19 cellular contexts compared by ENCODE assay signal in genomic region chr3:185717627-185718330, GRCh38.
DNase-seq lines count a peak whose midpoint lies in the region; ATAC-seq, FAIRE-seq and TF ChIP-seq lines count a peak whose summit lies in the region.
"Had no signal": no experiment of that assay in that cellular context is flagged by ENCODE, and none has a peak within 500 bp of the region (broad histone marks: within the 10 kb centered on the region; RNA-seq: fewer than 3 reads in every experiment).

No MANE protein-coding gene starts in this region.

- H3K23me2 ChIP-seq in H9 (ENCODE audit: insufficient read length, low read depth, low read length, poor library complexity, severe bottlenecking), result no peaks in the 10 kb centered on the region

- no peak overlapping the region for H2BK120ac ChIP-seq in H9 (ENCODE audit: low read depth, low read length, poor library complexity, severe bottlenecking)

- H4K91ac ChIP-seq in H9 (ENCODE audit: insufficient read length, low read depth, low read length), result no peak overlapping the region

- no peaks in the 10 kb centered on the region for H3K9me3 Mint-ChIP-seq in H9
- H3K9me3 Mint-ChIP-seq: activated T-helper 1 cell treated with anti-CD3 and anti-CD28 coated beads, Interleukin-12 subunit alpha, Interleukin-12 subunit beta, Interleukin-2, Interleukin-4 antibody, amounts not matched to agents 30 ng/mL and 10 ng/mL and 1 ng/mL, durations not matched to agents 14 hours and 24 hours and 36 hours; stimulated activated memory B cell treated with anti-CD40 and anti-IgM and Interleukin-4, amounts not matched to agents 10 μg/mL and 1 μg/mL and 100 μg/mL, for 72 hours had no signal

- no peak for DNase-seq in H9
- DNase-seq in amniotic epithelial cell (ENCODE audit: low read depth), result peak; percentile 37
- peak; percentile 33 to 56 for DNase-seq in fibroblast of lung (ENCODE audit: low read depth in 2 of 2)
- no peak for DNase-seq in retinal pigment epithelial cell (ENCODE audit: low read depth)
- no peak for DNase-seq in kidney
- no peak for DNase-seq in NCI-H226
- DNase-seq: activated CD4-positive, alpha-beta T cell treated with anti-CD3 and anti-CD28 coated beads, Interleukin-2, amount 50 U/mL, for 1 hour; effector CD4-positive, alpha-beta T cell; head of caudate nucleus; NCI-H187 treated with DMSO at 0.1 percent for 48 hours; NCI-H526; retina; stimulated activated CD4-positive, alpha-beta T cell treated with anti-CD3 and anti-CD28 coated beads, Interleukin-4, amount 100 ng/mL, for 4 hours had no signal

- H3K4me3 Mint-ChIP-seq in H9, result no peak overlapping the region
- H3K4me3 Mint-ChIP-seq: activated T-helper 1 cell treated with anti-CD3 and anti-CD28 coated beads, Interleukin-12 subunit alpha, Interleukin-12 subunit beta, Interleukin-2, Interleukin-4 antibody, amounts not matched to agents 30 ng/mL and 10 ng/mL and 1 ng/mL, durations not matched to agents 14 hours and 24 hours and 36 hours; stimulated activated memory B cell treated with anti-CD40 and anti-IgM and Interleukin-4, amounts not matched to agents 10 μg/mL and 1 μg/mL and 100 μg/mL, for 72 hours had no signal

- peaks cover 4% of the 10 kb centered on the region for H3K79me1 ChIP-seq in H9 (ENCODE audit: insufficient read depth, low read depth, low read length, poor library complexity, severe bottlenecking)

- no peak overlapping the region for H3K4me2 ChIP-seq in H9 (ENCODE audit: insufficient read depth, insufficient read length, low read length)
- peak overlapping the region; percentile 21 for H3K4me2 ChIP-seq in fibroblast of lung (ENCODE audit: extremely low read depth, insufficient read depth, low read length)

- H3K36me3 ChIP-seq in fibroblast of lung (ENCODE audit: control insufficient read depth, insufficient read depth, low read length) (no peaks in the 10 kb centered on the region), kidney (ENCODE audit: control insufficient read depth in 1 of 2, insufficient read depth in 2 of 2, low read length in 2 of 2) (no peaks in the 10 kb centered on the region)

- no peak overlapping the region for H3T11ph ChIP-seq in H9 (ENCODE audit: low read length)

- no peak overlapping the region for H2BK12ac ChIP-seq in H9 (ENCODE audit: insufficient read length, low read depth, low read length)

- H3K4me1 Mint-ChIP-seq in H9, result peaks cover 64 to 65% of the 10 kb centered on the region in 2 experiments
- H3K4me1 Mint-ChIP-seq: stimulated activated memory B cell treated with anti-CD40 and anti-IgM and Interleukin-4, amounts not matched to agents 10 μg/mL and 1 μg/mL and 100 μg/mL, for 72 hours had no signal

- H3K4ac ChIP-seq in H9 (ENCODE audit: low read depth, low read length), result no peak overlapping the region

- H2BK20ac ChIP-seq in H9 (ENCODE audit: low read depth, low read length, poor library complexity, severe bottlenecking), result no peak overlapping the region

- intact Hi-C loops in kidney (cut with DNase I), result no loop called here

- H3K27ac Mint-ChIP-seq in H9, result peak overlapping the region in 2 of 3 experiments; percentile 46 to 65; a peak in 5 of 7 replicates
- H3K27ac Mint-ChIP-seq: activated T-helper 1 cell treated with anti-CD3 and anti-CD28 coated beads, Interleukin-12 subunit alpha, Interleukin-12 subunit beta, Interleukin-2, Interleukin-4 antibody, amounts not matched to agents 30 ng/mL and 10 ng/mL and 1 ng/mL, durations not matched to agents 14 hours and 24 hours and 36 hours; stimulated activated memory B cell treated with anti-CD40 and anti-IgM and Interleukin-4, amounts not matched to agents 10 μg/mL and 1 μg/mL and 100 μg/mL, for 72 hours had no signal

- H3K9ac ChIP-seq in H9 (ENCODE audit: extremely low read depth, insufficient read length, low read length) (no peak overlapping the region), fibroblast of lung (ENCODE audit: insufficient read depth, low read length) (no peak overlapping the region), kidney (ENCODE audit: low read length in 2 of 2) (no peak overlapping the region)

- H2BK5ac ChIP-seq in H9 (ENCODE audit: insufficient read length, low read length), result no peak overlapping the region

- no peak overlapping the region for H2AFZ ChIP-seq in H9 (ENCODE audit: low read length)
- no peak overlapping the region for H2AFZ ChIP-seq in fibroblast of lung (ENCODE audit: low read length)

- no peak overlapping the region for H2AK5ac ChIP-seq in H9 (ENCODE audit: insufficient read length, low read length)

- H3K23ac ChIP-seq in H9 (ENCODE audit: insufficient read length, low read depth, low read length), result no peak overlapping the region

- no peak overlapping the region for H2BK15ac ChIP-seq in H9 (ENCODE audit: low read depth, low read length)

- H3K79me2 ChIP-seq in H9 (ENCODE audit: insufficient read depth, low read length) (peaks cover 21% of the 10 kb centered on the region; the same call in 1 of the 2 replicates), fibroblast of lung (ENCODE audit: control insufficient read depth, insufficient read depth, low read length) (peaks cover 39% of the 10 kb centered on the region)

- no CpG with 5 or more reads among the region's 9 CpGs for WGBS in H9 (ENCODE audit: extremely low coverage, insufficient read length, low lambda C conversion rate)

- no peak overlapping the region for H3K14ac ChIP-seq in H9 (ENCODE audit: insufficient read depth, low read length)

- H4K5ac ChIP-seq in H9 (ENCODE audit: insufficient read length, low read depth, low read length), result no peak overlapping the region

- H3K27me3 ChIP-seq in H9 (ENCODE audit: insufficient read depth, low read length) (no peaks in the 10 kb centered on the region), fibroblast of lung (ENCODE audit: control insufficient read depth, insufficient read depth, low read length) (no peaks in the 10 kb centered on the region)

- no peak for ATAC-seq in GM21390 (IDR thresholded peaks at IDR 0.05; ENCODE audit: unreplicated experiment)
- ATAC-seq: stimulated activated memory B cell treated with anti-CD40 and anti-IgM and Interleukin-4, amounts not matched to agents 10 μg/mL and 1 μg/mL and 100 μg/mL, for 72 hours had no signal

- H3K4me1 ChIP-seq in H9 (ENCODE audit: insufficient read depth, low read length) (peaks cover 28% of the 10 kb centered on the region), fibroblast of lung (ENCODE audit: control insufficient read depth, extremely low read depth, insufficient read depth, low read length) (peaks cover 11% of the 10 kb centered on the region), kidney (ENCODE audit: control insufficient read depth in 1 of 2, insufficient read depth in 1 of 2, low read depth in 1 of 2, low read length in 2 of 2) (peaks cover 5 to 7% of the 10 kb centered on the region in 2 donors)

- H3K56ac ChIP-seq in H9 (ENCODE audit: insufficient read length, low read depth, low read length), result no peak overlapping the region

- no peak overlapping the region for H4K8ac ChIP-seq in H9 (replicated peaks; ENCODE audit: insufficient read length, low read depth, low read length)

- H3K36me3 Mint-ChIP-seq in H9 (ENCODE audit: insufficient read depth in 1 of 3, low read depth in 3 of 3), result peaks cover 0 to 3% (median 1%) of the 10 kb centered on the region in 3 experiments; a peak in 2 of 7 replicates
- H3K36me3 Mint-ChIP-seq: stimulated activated memory B cell treated with anti-CD40 and anti-IgM and Interleukin-4, amounts not matched to agents 10 μg/mL and 1 μg/mL and 100 μg/mL, for 72 hours had no signal

- no peak for FAIRE-seq in kidney (lab: Jason Lieb, UNC)
- FAIRE-seq: G401.6, GM19239, RCC 7860 had no signal

- H3K27ac ChIP-seq in H9 (ENCODE audit: insufficient read length, low read depth, low read length) (no peak overlapping the region), fibroblast of lung (ENCODE audit: insufficient read depth, low read length) (peak overlapping the region; percentile 11), kidney (ENCODE audit: low read depth in 2 of 2, low read length in 2 of 2) (no peak overlapping the region)

- H3K9me3 ChIP-seq in H9 (ENCODE audit: control insufficient read depth, low read depth, low read length) (no peaks in the 10 kb centered on the region), fibroblast of lung (ENCODE audit: control insufficient read depth, insufficient read depth, low read depth, low read length) (no peaks in the 10 kb centered on the region), kidney (ENCODE audit: control insufficient read depth in 1 of 2, low read length in 2 of 2) (no peaks in the 10 kb centered on the region)

- H3K4me3 ChIP-seq in fibroblast of lung (replicated peaks in 1 of 4; ENCODE audit: control extremely low read depth in 1 of 4, insufficient read depth in 1 of 4, low read depth in 3 of 4, low read length in 4 of 4) (no peak overlapping the region), retinal pigment epithelial cell (ENCODE audit: low read length) (no peak overlapping the region), kidney (ENCODE audit: low read length in 2 of 2) (no peak overlapping the region)

- H4K20me1 ChIP-seq in H9 (ENCODE audit: control insufficient read depth, insufficient read depth, insufficient read length) (no peaks in the 10 kb centered on the region), fibroblast of lung (ENCODE audit: control insufficient read depth, extremely low read depth, insufficient read depth, low read length) (peaks cover 2% of the 10 kb centered on the region)

- no peak overlapping the region for H3K18ac ChIP-seq in H9 (ENCODE audit: insufficient read length, low read depth, low read length)

- no peaks in the 10 kb centered on the region for H3K27me3 Mint-ChIP-seq in H9 (ENCODE audit: low read depth)

- TF ChIP-seq CTCF in H9 (conservative IDR thresholded peaks at IDR 0.05), result peak; percentile 41
- TF ChIP-seq CTCF in fibroblast of lung (conservative IDR thresholded peaks at IDR 0.05 in 1 of 2, IDR thresholded peaks at IDR 0.05 in 1 of 2; ENCODE audit: low read depth in 1 of 2, low read length in 2 of 2), result no peak
- peak; percentile 6 for TF ChIP-seq CTCF in retinal pigment epithelial cell (conservative IDR thresholded peaks at IDR 0.05; ENCODE audit: low read depth, low read length)
- TF ChIP-seq CTCF in kidney (IDR thresholded peaks at IDR 0.05; ENCODE audit: borderline replicate concordance, extremely low read depth, insufficient read depth), result no peak

Comparison
In these comparisons a context has a peak if more than half of its experiments do, and no peak if none do; other contexts are left out.
1. DNase-seq: peak in amniotic epithelial cell (single experiment) and fibroblast of lung (2 of 2); none in H9 (single experiment), retinal pigment epithelial cell (single experiment), kidney (single experiment) and NCI-H226 (single experiment).
2. CTCF ChIP-seq: peak in H9 (single experiment) and retinal pigment epithelial cell (single experiment); none in fibroblast of lung (0 of 2) and kidney (single experiment).